In genomic region chrX:105134273-105134672, GRCh38 we compare ENCODE assay signal across 36 cellular contexts.
"Had no signal": no experiment of that assay in that cellular context is flagged by ENCODE, and none has a peak within 500 bp of the region (broad histone marks: within the 10 kb centered on the region; RNA-seq: fewer than 3 reads in every experiment).

No MANE protein-coding gene starts in this region.

- H3K4me1 ChIP-seq: ascending aorta, body of pancreas, breast epithelium had no signal

- FAIRE-seq: TTC549 had no signal

- H3K4me3 Mint-ChIP-seq: activated B cell treated with CpG ODN at 0.5 μM for 24 hours; activated CD4-positive, alpha-beta memory T cell treated with anti-CD3 and anti-CD28 coated beads for 36 hours; activated CD4-positive, alpha-beta T cell treated with anti-CD3 and anti-CD28 coated beads, Interleukin-2, amount 10 ng/mL, durations not matched to agents 24 days and 14 days; activated CD8-positive, alpha-beta T cell treated with anti-CD3 and anti-CD28 coated beads for 36 hours; activated naive CD4-positive, alpha-beta T cell treated with anti-CD3 and anti-CD28 coated beads, Interleukin-2, amount 10 ng/mL, durations not matched to agents 7 days and 5 days; activated naive CD4-positive, alpha-beta T cell treated with anti-CD3 and anti-CD28 coated beads, Interleukin-2, amount 50 U/mL, for 24 hours; activated naive CD8-positive, alpha-beta T cell; activated naive CD8-positive, alpha-beta T cell treated with anti-CD3 and anti-CD28 coated beads, Interleukin-2, amount 10 ng/mL, durations not matched to agents 7 days and 5 days; activated naive CD8-positive, alpha-beta T cell treated with anti-CD3 and anti-CD28 coated beads, Interleukin-2, amount 50 U/mL, for 24 hours; activated T-cell treated with anti-CD3 and anti-CD28 coated beads, Interleukin-2, amount 50 U/mL, for 4 hours; activated T-cell treated with anti-CD3 and anti-CD28 coated beads, Interleukin-2, amount 50 U/mL, for 72 hours; T-helper 1 cell treated with Interleukin-12 subunit alpha and Interleukin-12 subunit beta and Interleukin-4 antibody, amounts not matched to agents 30 μg/mL and 1 μg/mL, for 36 hours; T-helper 2 cell treated with Interferon-gamma antibody and Interleukin-4, amounts not matched to agents 5 μg/mL and 100 μg/mL, for 36 hours had no signal

- H3K27ac Mint-ChIP-seq: activated B cell treated with CpG ODN at 0.5 μM for 24 hours; activated CD4-positive, alpha-beta memory T cell treated with anti-CD3 and anti-CD28 coated beads for 36 hours; activated CD4-positive, alpha-beta T cell treated with anti-CD3 and anti-CD28 coated beads, Interleukin-2, amount 10 ng/mL, durations not matched to agents 24 days and 14 days; activated CD8-positive, alpha-beta T cell treated with anti-CD3 and anti-CD28 coated beads for 36 hours; activated naive CD4-positive, alpha-beta T cell treated with anti-CD3 and anti-CD28 coated beads, Interleukin-2, amount 10 ng/mL, durations not matched to agents 7 days and 5 days; activated naive CD4-positive, alpha-beta T cell treated with anti-CD3 and anti-CD28 coated beads, Interleukin-2, amount 50 U/mL, for 24 hours; activated naive CD8-positive, alpha-beta T cell; activated naive CD8-positive, alpha-beta T cell treated with anti-CD3 and anti-CD28 coated beads, Interleukin-2, amount 10 ng/mL, durations not matched to agents 7 days and 5 days; activated naive CD8-positive, alpha-beta T cell treated with anti-CD3 and anti-CD28 coated beads, Interleukin-2, amount 50 U/mL, for 24 hours; activated T-cell treated with anti-CD3 and anti-CD28 coated beads, Interleukin-2, amount 50 U/mL, for 72 hours; activated T-helper 2 cell treated with anti-CD3 and anti-CD28 coated beads, Interferon-gamma antibody, Interleukin-2, Interleukin-4, amounts not matched to agents 10 μg/mL and 5 μg/mL and 100 μg/mL, durations not matched to agents 14 hours and 24 hours and 36 hours; T-helper 1 cell treated with Interleukin-12 subunit alpha and Interleukin-12 subunit beta and Interleukin-4 antibody, amounts not matched to agents 30 μg/mL and 1 μg/mL, for 36 hours; T-helper 2 cell treated with Interferon-gamma antibody and Interleukin-4, amounts not matched to agents 5 μg/mL and 100 μg/mL, for 36 hours had no signal

- H3K36me3 Mint-ChIP-seq: activated CD4-positive, alpha-beta memory T cell treated with anti-CD3 and anti-CD28 coated beads for 36 hours; activated naive CD4-positive, alpha-beta T cell treated with anti-CD3 and anti-CD28 coated beads, Interleukin-2, amount 10 ng/mL, durations not matched to agents 7 days and 5 days; activated naive CD4-positive, alpha-beta T cell treated with anti-CD3 and anti-CD28 coated beads, Interleukin-2, amount 50 U/mL, for 24 hours; activated naive CD8-positive, alpha-beta T cell; activated naive CD8-positive, alpha-beta T cell treated with anti-CD3 and anti-CD28 coated beads, Interleukin-2, amount 10 ng/mL, durations not matched to agents 7 days and 5 days had no signal

- H3K27ac ChIP-seq: ascending aorta, body of pancreas, brain microvascular endothelial cell, breast epithelium, VCaP had no signal

- H3K27me3 Mint-ChIP-seq: activated B cell treated with CpG ODN at 0.5 μM for 24 hours; activated CD4-positive, alpha-beta memory T cell treated with anti-CD3 and anti-CD28 coated beads for 36 hours; activated CD4-positive, alpha-beta T cell treated with anti-CD3 and anti-CD28 coated beads, Interleukin-2, amount 10 ng/mL, durations not matched to agents 24 days and 14 days; activated CD8-positive, alpha-beta T cell treated with anti-CD3 and anti-CD28 coated beads for 36 hours; activated naive CD4-positive, alpha-beta T cell treated with anti-CD3 and anti-CD28 coated beads, Interleukin-2, amount 10 ng/mL, durations not matched to agents 7 days and 5 days; activated naive CD4-positive, alpha-beta T cell treated with anti-CD3 and anti-CD28 coated beads, Interleukin-2, amount 50 U/mL, for 24 hours; activated naive CD8-positive, alpha-beta T cell; activated naive CD8-positive, alpha-beta T cell treated with anti-CD3 and anti-CD28 coated beads, Interleukin-2, amount 10 ng/mL, durations not matched to agents 7 days and 5 days; activated naive CD8-positive, alpha-beta T cell treated with anti-CD3 and anti-CD28 coated beads, Interleukin-2, amount 50 U/mL, for 24 hours had no signal

- H3K36me3 ChIP-seq: ascending aorta, brain microvascular endothelial cell, breast epithelium had no signal

- H3K4me1 Mint-ChIP-seq: activated B cell treated with CpG ODN at 0.5 μM for 24 hours; activated CD4-positive, alpha-beta T cell treated with anti-CD3 and anti-CD28 coated beads, Interleukin-2, amount 10 ng/mL, durations not matched to agents 24 days and 14 days; activated naive CD4-positive, alpha-beta T cell treated with anti-CD3 and anti-CD28 coated beads, Interleukin-2, amount 10 ng/mL, durations not matched to agents 7 days and 5 days; activated naive CD4-positive, alpha-beta T cell treated with anti-CD3 and anti-CD28 coated beads, Interleukin-2, amount 50 U/mL, for 24 hours; activated naive CD8-positive, alpha-beta T cell treated with anti-CD3 and anti-CD28 coated beads, Interleukin-2, amount 10 ng/mL, durations not matched to agents 7 days and 5 days; activated naive CD8-positive, alpha-beta T cell treated with anti-CD3 and anti-CD28 coated beads, Interleukin-2, amount 50 U/mL, for 24 hours had no signal

- ATAC-seq: activated CD8-positive, alpha-beta T cell treated with anti-CD3 and anti-CD28 coated beads for 36 hours; activated naive CD8-positive, alpha-beta T cell treated with anti-CD3 and anti-CD28 coated beads, Interleukin-2, amount 50 U/mL, for 24 hours; activated T-cell treated with anti-CD3 and anti-CD28 coated beads, Interleukin-2, amount 50 U/mL, for 4 hours; activated T-cell treated with anti-CD3 and anti-CD28 coated beads, Interleukin-2, amount 50 U/mL, for 72 hours; body of pancreas had no signal

- H3K9me3 ChIP-seq: ascending aorta, body of pancreas, breast epithelium had no signal

- H3K27me3 ChIP-seq: ascending aorta, body of pancreas, brain microvascular endothelial cell had no signal

- DNase-seq: activated B cell treated with CpG ODN at 0.5 μM for 24 hours; activated CD4-positive, alpha-beta memory T cell treated with anti-CD3 and anti-CD28 coated beads for 36 hours; activated CD4-positive, alpha-beta T cell treated with anti-CD3 and anti-CD28 coated beads for 4 hours; activated CD4-positive, alpha-beta T cell treated with anti-CD3 and anti-CD28 coated beads, Interleukin-2, amount 10 ng/mL, durations not matched to agents 24 days and 14 days; activated CD4-positive, alpha-beta T cell treated with anti-CD3 and anti-CD28 coated beads, Interleukin-2, amount 50 U/mL, for 1 hour; activated CD4-positive, alpha-beta T cell treated with anti-CD3 and anti-CD28 coated beads, Interleukin-2, amount 50 U/mL, for 4 hours; activated CD4-positive, CD25-positive, alpha-beta regulatory T cell treated with anti-CD3 and anti-CD28 coated beads, Interleukin-2, amount 50 U/mL, for 72 hours; activated CD8-positive, alpha-beta memory T cell treated with anti-CD3 and anti-CD28 coated beads, Interleukin-2, amount 50 U/mL, for 4 hours; activated CD8-positive, alpha-beta T cell treated with anti-CD3 and anti-CD28 coated beads for 36 hours; activated effector memory CD4-positive, alpha-beta T cell treated with Interleukin-2 at 50 U/mL for 16 hours; activated gamma-delta T cell; activated naive CD4-positive, alpha-beta T cell treated with anti-CD3 and anti-CD28 coated beads, Interleukin-2, amount 10 ng/mL, durations not matched to agents 7 days and 5 days; activated naive CD4-positive, alpha-beta T cell treated with Interleukin-2 at 50 U/mL for 16 hours; activated naive CD8-positive, alpha-beta T cell treated with anti-CD3 and anti-CD28 coated beads, Interleukin-2, amount 10 ng/mL, durations not matched to agents 7 days and 5 days; activated naive CD8-positive, alpha-beta T cell treated with anti-CD3 and anti-CD28 coated beads, Interleukin-2, amount 50 U/mL, for 24 hours; activated T-cell treated with anti-CD3 and anti-CD28 coated beads for 4 hours; activated T-cell treated with anti-CD3 and anti-CD28 coated beads, Interleukin-2, amount 50 U/mL, for 1 hour; activated T-cell treated with anti-CD3 and anti-CD28 coated beads, Interleukin-2, amount 50 U/mL, for 4 hours; activated T-cell treated with anti-CD3 and anti-CD28 coated beads, Interleukin-2, amount 50 U/mL, for 72 hours; amygdala; anterior cingulate cortex; body of pancreas; brain microvascular endothelial cell; central memory CD4-positive, alpha-beta T cell; T-helper 1 cell; T-helper 2 cell; T-helper 9 cell had no signal

- H3K9me3 Mint-ChIP-seq: activated B cell treated with CpG ODN at 0.5 μM for 24 hours; activated CD4-positive, alpha-beta memory T cell treated with anti-CD3 and anti-CD28 coated beads for 36 hours; activated CD4-positive, alpha-beta T cell treated with anti-CD3 and anti-CD28 coated beads, Interleukin-2, amount 10 ng/mL, durations not matched to agents 24 days and 14 days; activated CD8-positive, alpha-beta T cell treated with anti-CD3 and anti-CD28 coated beads for 36 hours; activated naive CD4-positive, alpha-beta T cell treated with anti-CD3 and anti-CD28 coated beads, Interleukin-2, amount 10 ng/mL, durations not matched to agents 7 days and 5 days; activated naive CD4-positive, alpha-beta T cell treated with anti-CD3 and anti-CD28 coated beads, Interleukin-2, amount 50 U/mL, for 24 hours; activated naive CD8-positive, alpha-beta T cell treated with anti-CD3 and anti-CD28 coated beads, Interleukin-2, amount 10 ng/mL, durations not matched to agents 7 days and 5 days; activated T-cell treated with anti-CD3 and anti-CD28 coated beads, Interleukin-2, amount 50 U/mL, for 4 hours; activated T-cell treated with anti-CD3 and anti-CD28 coated beads, Interleukin-2, amount 50 U/mL, for 72 hours; activated T-helper 2 cell treated with anti-CD3 and anti-CD28 coated beads, Interferon-gamma antibody, Interleukin-2, Interleukin-4, amounts not matched to agents 10 μg/mL and 5 μg/mL and 100 μg/mL, durations not matched to agents 14 hours and 24 hours and 36 hours; T-helper 1 cell treated with Interleukin-12 subunit alpha and Interleukin-12 subunit beta and Interleukin-4 antibody, amounts not matched to agents 30 μg/mL and 1 μg/mL, for 36 hours; T-helper 2 cell treated with Interferon-gamma antibody and Interleukin-4, amounts not matched to agents 5 μg/mL and 100 μg/mL, for 36 hours had no signal

- H3K4me3 ChIP-seq: ascending aorta, body of pancreas, breast epithelium had no signal
